8 cellular contexts compared by ENCODE assay signal in the genomic region with DNA sequence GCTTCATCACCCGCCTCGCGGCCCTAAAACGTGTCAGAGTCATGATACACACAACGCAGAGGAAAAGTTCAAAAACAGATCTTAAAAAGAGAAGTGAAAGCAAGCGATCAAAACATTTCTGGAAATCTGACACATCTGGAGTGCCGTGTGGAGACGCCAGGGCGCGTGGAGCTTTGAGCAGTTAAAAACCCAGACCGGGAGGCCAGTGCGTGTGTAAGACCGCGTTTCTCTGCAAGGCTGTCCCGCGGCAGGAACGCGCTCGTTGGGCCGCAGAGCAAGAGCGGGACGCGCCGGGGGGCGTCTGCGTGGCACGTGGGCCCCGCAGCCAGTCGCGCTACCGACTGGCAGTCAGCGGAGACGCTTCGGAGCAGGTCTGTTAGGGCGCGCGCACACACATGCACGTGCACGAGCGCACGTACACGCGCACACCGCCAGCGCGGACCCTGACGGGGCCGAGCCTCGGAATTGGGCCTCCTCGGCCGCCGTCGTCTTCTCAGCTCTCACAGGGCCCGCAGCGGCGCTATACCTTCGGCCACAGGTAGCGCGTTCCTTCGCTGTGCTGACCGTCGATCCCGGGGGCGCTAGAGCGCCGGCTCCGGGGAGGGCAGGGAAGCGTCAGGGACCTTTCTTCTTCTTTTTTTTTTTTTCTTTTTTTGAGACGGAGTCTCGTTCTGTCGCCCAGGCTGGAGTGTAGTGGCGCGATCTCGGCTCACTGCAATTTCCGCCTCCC. TPM values are rescaled to one million over a fixed set of nuclear protein-coding genes. Genes with fewer than 3 reads are reported as not detected.
DNase-seq lines count a peak whose midpoint lies in the region; ATAC-seq, FAIRE-seq and TF ChIP-seq lines count a peak whose summit lies in the region.

No MANE protein-coding gene starts in this region.

- POLR2A ChIA-PET in A549 (lab: Yijun Ruan, JAX), result interaction anchor here (1.0 kb wide), 1 partner anchor 16 kb away, joined by 3 read pairs; no protein-coding TSS in a partner anchor

- DNase-seq in A549 (ENCODE audit: low read depth in 1 of 2, low spot score in 1 of 2) (peak; percentile 32 to 94), NCI-H2196 (lab: John Stamatoyannopoulos, UW; ENCODE audit: unreplicated experiment) (peak; percentile 77), cerebellar cortex (ENCODE audit: low spot score) (peak; percentile 86), islet precursor cell (peak; percentile 96)
- DNase-seq in stimulated activated CD4-positive, alpha-beta T cell treated with anti-CD3 and anti-CD28 coated beads, Interleukin-12 subunit alpha, Interleukin-12 subunit beta, amount 100 ng/mL, for 4 hours, result peak; percentile 86

- no peak for FAIRE-seq in A549 (lab: Jason Lieb, UNC)

- H3K27ac ChIP-seq in A549, result peak overlapping the region; percentile 64 to 80; a peak in 5 of 6 replicates

- H3K4me3 ChIP-seq in A549, result peak overlapping the region; percentile 48

- H3K4me2 ChIP-seq in A549, result peak overlapping the region; percentile 86

- peak; percentile 45 for TF ChIP-seq POLR2A in A549 (IDR thresholded peaks at IDR 0.05; ENCODE audit: low read length)
- peak; percentile 55 for TF ChIP-seq POLR2A in GM18526 (IDR thresholded peaks at IDR 0.05; ENCODE audit: extremely low read depth, insufficient read length)

- H3K4me1 ChIP-seq in A549, result no peaks in the 10 kb centered on the region

- TF ChIP-seq RAD21 in A549 (conservative IDR thresholded peaks at IDR 0.05 in 1 of 2, IDR thresholded peaks at IDR 0.05 in 1 of 2), result 0 out of 5 replicates have a peak, but pooled peaks of 1 of the 2 experiments have one; percentile 14

- WGBS in A549 (ENCODE audit: missing lambda C conversion rate), result 6% methylated on average over 35 of the region's 75 CpGs

- CTCF ChIA-PET in A549 (lab: Yijun Ruan, JAX), result interaction anchor here (0.6 to 3.2 kb wide), 10 partner anchors 11 to 1303 kb away, joined by 3 to 54 read pairs (median 8); no protein-coding TSS in a partner anchor

- no peaks in the 10 kb centered on the region for H3K9me3 ChIP-seq in A549

- no peak for TF ChIP-seq EP300 in A549 (IDR thresholded peaks at IDR 0.05)

- peak; percentile 33 for TF ChIP-seq CTCF in A549 (IDR thresholded peaks at IDR 0.05)

- peak; percentile 96 to 97 for ATAC-seq in A549
- ATAC-seq in HG03066 (IDR thresholded peaks at IDR 0.05; ENCODE audit: low read depth, unreplicated experiment), result peak; percentile 72
- peak; percentile 86 to 90 for ATAC-seq in activated CD4-positive, CD25-positive, alpha-beta regulatory T cell treated with anti-CD3 and anti-CD28 coated beads, Interleukin-2, amount 50 U/mL, for 24 hours

TF ChIP-seq in A549, 52 proteins besides CTCF, POLR2A, EP300 and RAD21:
- no peak for TF ChIP-seq JUNB (IDR thresholded peaks at IDR 0.05)
- no peak for TF ChIP-seq RFX5 (IDR thresholded peaks at IDR 0.05)
- TF ChIP-seq ZFP36 (IDR thresholded peaks at IDR 0.05; ENCODE audit: borderline replicate concordance, partially characterized antibody), result no peak
- no peak for TF ChIP-seq CHD4 (IDR thresholded peaks at IDR 0.05; ENCODE audit: borderline replicate concordance)
- TF ChIP-seq, protein P1, sequence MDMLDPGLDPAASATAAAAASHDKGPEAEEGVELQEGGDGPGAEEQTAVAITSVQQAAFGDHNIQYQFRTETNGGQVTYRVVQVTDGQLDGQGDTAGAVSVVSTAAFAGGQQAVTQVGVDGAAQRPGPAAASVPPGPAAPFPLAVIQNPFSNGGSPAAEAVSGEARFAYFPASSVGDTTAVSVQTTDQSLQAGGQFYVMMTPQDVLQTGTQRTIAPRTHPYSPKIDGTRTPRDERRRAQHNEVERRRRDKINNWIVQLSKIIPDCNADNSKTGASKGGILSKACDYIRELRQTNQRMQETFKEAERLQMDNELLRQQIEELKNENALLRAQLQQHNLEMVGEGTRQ (IDR thresholded peaks at IDR 0.05), result peak; percentile 66
- TF ChIP-seq SMC3 (IDR thresholded peaks at IDR 0.05), result peak; percentile 16; the same call in 1 of the 3 replicates
- TF ChIP-seq, protein P2, sequence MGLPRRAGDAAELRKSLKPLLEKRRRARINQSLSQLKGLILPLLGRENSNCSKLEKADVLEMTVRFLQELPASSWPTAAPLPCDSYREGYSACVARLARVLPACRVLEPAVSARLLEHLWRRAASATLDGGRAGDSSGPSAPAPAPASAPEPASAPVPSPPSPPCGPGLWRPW (IDR thresholded peaks at IDR 0.05), result no peak
- TF ChIP-seq, protein P3, sequence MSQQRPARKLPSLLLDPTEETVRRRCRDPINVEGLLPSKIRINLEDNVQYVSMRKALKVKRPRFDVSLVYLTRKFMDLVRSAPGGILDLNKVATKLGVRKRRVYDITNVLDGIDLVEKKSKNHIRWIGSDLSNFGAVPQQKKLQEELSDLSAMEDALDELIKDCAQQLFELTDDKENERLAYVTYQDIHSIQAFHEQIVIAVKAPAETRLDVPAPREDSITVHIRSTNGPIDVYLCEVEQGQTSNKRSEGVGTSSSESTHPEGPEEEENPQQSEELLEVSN (IDR thresholded peaks at IDR 0.05; ENCODE audit: borderline replicate concordance, low read depth), result peak; percentile 87
- TF ChIP-seq JUN (IDR thresholded peaks at IDR 0.05), result 0 out of 5 replicates have a peak, but pooled peaks of 1 of the 2 experiments have one; percentile 20
- TF ChIP-seq MAZ (IDR thresholded peaks at IDR 0.05; ENCODE audit: borderline replicate concordance, low read depth, low read length), result no peak
- TF ChIP-seq PHF8 (IDR thresholded peaks at IDR 0.05; ENCODE audit: borderline replicate concordance, low read depth), result no peak
- 0 out of 2 replicates have a peak, but pooled peaks have one; percentile 44 for TF ChIP-seq HEYL (CRISPR knock-in tag; IDR thresholded peaks at IDR 0.05)
- 0 out of 2 replicates have a peak, but pooled peaks have one; percentile 48 for TF ChIP-seq MYC (IDR thresholded peaks at IDR 0.05; ENCODE audit: borderline replicate concordance, low read length)
- TF ChIP-seq, protein P4, sequence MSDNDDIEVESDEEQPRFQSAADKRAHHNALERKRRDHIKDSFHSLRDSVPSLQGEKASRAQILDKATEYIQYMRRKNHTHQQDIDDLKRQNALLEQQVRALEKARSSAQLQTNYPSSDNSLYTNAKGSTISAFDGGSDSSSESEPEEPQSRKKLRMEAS (IDR thresholded peaks at IDR 0.05), result peak; percentile 89
- no peak for TF ChIP-seq EHF (CRISPR knock-in tag; IDR thresholded peaks at IDR 0.05)
- TF ChIP-seq HOXB5 (CRISPR knock-in tag; IDR thresholded peaks at IDR 0.05), result peak; percentile 72; the same call in 1 of the 2 replicates
- no peak for TF ChIP-seq RCOR1 (IDR thresholded peaks at IDR 0.05; ENCODE audit: low read depth, low read length)
- no peak for TF ChIP-seq EHMT2 (IDR thresholded peaks at IDR 0.05; ENCODE audit: low read depth)
- no peak for TF ChIP-seq FOXS1 (CRISPR knock-in tag; IDR thresholded peaks at IDR 0.05)
- TF ChIP-seq HOXB13 (CRISPR knock-in tag; IDR thresholded peaks at IDR 0.05; ENCODE audit: low read depth), result 0 out of 2 replicates have a peak, but pooled peaks have one; percentile 56
- TF ChIP-seq FOSB (CRISPR knock-in tag; IDR thresholded peaks at IDR 0.05), result no peak
- TF ChIP-seq RNF2 (IDR thresholded peaks at IDR 0.05; ENCODE audit: borderline replicate concordance, low read depth), result peak; percentile 49; the same call in 1 of the 2 replicates
- no peak for TF ChIP-seq KDM5A (IDR thresholded peaks at IDR 0.05)
- TF ChIP-seq SREBF2 (IDR thresholded peaks at IDR 0.05), result no peak
- TF ChIP-seq RARB (CRISPR knock-in tag; IDR thresholded peaks at IDR 0.05), result no peak
- TF ChIP-seq CBX2 (IDR thresholded peaks at IDR 0.05; ENCODE audit: borderline replicate concordance, low read depth), result no peak

RNA-seq across cellular contexts. Expression of a gene that starts 35.8 kb away (rescaled TPM):
- polyA plus RNA-seq in A549 (2011; rRNA removed) (43.0 and 55.3 TPM in 2 replicates), A549 (2017; fragmentation: RNase III; extraction: RNeasy Plus Mini Kit Qiagen cat#74134 plus additional on column Dnase treatment) (31.5 to 33.7 TPM (median 33.6 TPM) in 3 replicates)
- polyA plus RNA-seq in A549 (2012; cell fraction: cytosol; rRNA removed), result 11.3 and 13.0 TPM in 2 replicates
- 4.2 and 6.5 TPM in 2 replicates for polyA plus RNA-seq in A549 (2012; cell fraction: nucleus; rRNA removed)
- 21.0 and 26.3 TPM in 2 replicates for polyA minus RNA-seq in A549 (2011; rRNA and poly(A)+ RNA removed)

Comparison
In these comparisons a context has a peak if more than half of its experiments do, and no peak if none do; other contexts are left out.
1. Peak in every context shown above with its lines: DNase-seq, ATAC-seq, H3K4me3 ChIP-seq and H3K27ac ChIP-seq.